In the genomic region with DNA sequence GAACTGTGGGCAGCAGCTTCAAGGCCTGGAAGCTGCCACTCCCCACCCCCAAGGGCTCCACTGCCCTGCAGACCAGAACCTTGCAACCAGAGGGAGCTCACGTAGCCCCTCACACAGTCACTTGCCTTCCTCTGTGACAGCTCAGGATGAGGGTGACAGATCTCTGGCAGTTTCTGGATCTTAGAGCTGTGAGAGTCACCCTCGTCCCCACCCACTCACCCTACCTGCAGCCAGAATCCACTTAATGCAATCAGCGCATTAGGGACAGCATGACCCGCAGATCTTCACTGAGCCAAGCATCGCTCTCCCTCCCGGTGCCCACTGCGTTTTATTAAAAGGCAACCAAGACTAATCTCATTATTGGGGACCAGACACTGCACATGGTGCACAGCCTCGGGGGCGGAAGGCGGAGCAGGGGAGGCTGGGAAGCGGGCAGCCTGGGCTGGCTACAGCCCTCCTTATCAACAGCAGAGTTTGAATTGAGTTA, we compare ENCODE assay signal across 11 cellular contexts. TPM values are rescaled to one million over a fixed set of nuclear protein-coding genes. Genes with fewer than 3 reads are reported as not detected.
DNase-seq lines count a peak whose midpoint lies in the region; ATAC-seq, FAIRE-seq and TF ChIP-seq lines count a peak whose summit lies in the region.
"Had no signal": no experiment of that assay in that cellular context is flagged by ENCODE, and none has a peak within 500 bp of the region (broad histone marks: within the 10 kb centered on the region; RNA-seq: fewer than 3 reads in every experiment).

No MANE protein-coding gene starts in this region.

- TF ChIP-seq CTCF in LNCaP clone FGC (IDR thresholded peaks at IDR 0.05; ENCODE audit: control insufficient read depth, extremely low read depth, insufficient read depth) (0 out of 2 replicates have a peak, but pooled peaks have one; percentile 8), bronchial epithelial cell (IDR thresholded peaks at IDR 0.05; ENCODE audit: insufficient read depth, low read length, severe bottlenecking) (peak; percentile 3), neural crest cell (conservative IDR thresholded peaks at IDR 0.05) (no peak)

- no peaks in the 10 kb centered on the region for H3K9me3 Mint-ChIP-seq in neural crest cell

- peaks cover 21% of the 10 kb centered on the region for H3K4me1 Mint-ChIP-seq in neural crest cell

- peaks cover 13% of the 10 kb centered on the region for H3K27me3 Mint-ChIP-seq in neural crest cell (ENCODE audit: low read depth)

- H3K27me3 ChIP-seq in bronchial epithelial cell (ENCODE audit: control insufficient read depth, insufficient read depth, low read length) = no peaks in the 10 kb centered on the region

- DNase-seq in NCI-H2227 (lab: John Stamatoyannopoulos, UW; ENCODE audit: unreplicated experiment) (peak; percentile 50), NCI-H2227 treated with DMSO at 0.1 percent for 48 hours (lab: John Stamatoyannopoulos, UW) (no peak), LNCaP clone FGC (ENCODE audit: low read depth) (no peak), bronchial epithelial cell (ENCODE audit: low read depth) (no peak), neural crest cell (ENCODE audit: low read depth, low spot score) (no peak), SW480 (ENCODE audit: low spot score) (no peak), NCI-H2196 treated with DMSO at 0.1 percent for 48 hours (lab: John Stamatoyannopoulos, UW; ENCODE audit: unreplicated experiment) (no peak)
- DNase-seq: NCI-H510A treated with DMSO at 0.1 percent for 48 hours; stimulated activated CD4-positive, alpha-beta T cell treated with anti-CD3 and anti-CD28 coated beads, Interleukin-2, amount 100 ng/mL, for 24 hours had no signal

- H3K4me3 ChIP-seq in LNCaP clone FGC (ENCODE audit: low read depth, low read length) (no peak overlapping the region), bronchial epithelial cell (ENCODE audit: low read depth, low read length) (no peak overlapping the region)

- peak overlapping the region; percentile 56 for H3K4me3 Mint-ChIP-seq in neural crest cell

- H3K27ac Mint-ChIP-seq in neural crest cell (ENCODE audit: unreplicated experiment) = no peak overlapping the region

- FAIRE-seq in bronchial epithelial cell (lab: Jason Lieb, UNC) = peak; percentile 18

- no peaks in the 10 kb centered on the region for H3K36me3 Mint-ChIP-seq in neural crest cell (ENCODE audit: low read depth)

- peaks cover 2% of the 10 kb centered on the region for H3K36me3 ChIP-seq in bronchial epithelial cell (ENCODE audit: control insufficient read depth, insufficient read depth, low read length)

- no peak for ATAC-seq in HG03565 (IDR thresholded peaks at IDR 0.05; ENCODE audit: unreplicated experiment)
- ATAC-seq: left lobe of liver had no signal

RNA-seq across cellular contexts. Expression of gene CYB561, which starts 3.5 kb away (rescaled TPM):
- total RNA-seq in bronchial epithelial cell (24.5 and 30.5 TPM in 2 replicates), neural crest cell (10.5 and 12.2 TPM in 2 replicates)

RNA-seq across cellular contexts. Expression of gene ACE, which starts 34.3 kb away (rescaled TPM):
- total RNA-seq in bronchial epithelial cell (0.13 TPM in 1 of 2 replicates, not detected in the other), neural crest cell (0.42 and 0.61 TPM in 2 replicates)
